In genomic region chr5:50593681-50594080, GRCh38 we compare ENCODE assay signal across 1 cellular context.
TF ChIP-seq lines count a peak whose summit lies in the region.

No MANE protein-coding gene starts in this region.

TF ChIP-seq in GM23338, 12 proteins besides CTCF, POLR2A, EP300 and RAD21 (continued from another document):
- TF ChIP-seq ZNF462 (CRISPR knock-in tag; IDR thresholded peaks at IDR 0.05) (no peak), ETS1 (IDR thresholded peaks at IDR 0.05) (no peak), CREB1 (CRISPR knock-in tag; IDR thresholded peaks at IDR 0.05; ENCODE audit: low read depth) (no peak), POLR2AphosphoS5 (IDR thresholded peaks at IDR 0.05; ENCODE audit: low read depth) (no peak), STAT1 (IDR thresholded peaks at IDR 0.05; ENCODE audit: unreplicated experiment) (no peak), ZNF331 (CRISPR knock-in tag; IDR thresholded peaks at IDR 0.05; ENCODE audit: low read depth) (no peak), EZH2phosphoT487 (IDR thresholded peaks at IDR 0.05; ENCODE audit: unreplicated experiment) (no peak), ZNF114 (CRISPR knock-in tag; IDR thresholded peaks at IDR 0.05) (no peak), REST (IDR thresholded peaks at IDR 0.05; ENCODE audit: unreplicated experiment) (no peak)
